ENCODE assay signal across 2 cellular contexts in the genomic region with DNA sequence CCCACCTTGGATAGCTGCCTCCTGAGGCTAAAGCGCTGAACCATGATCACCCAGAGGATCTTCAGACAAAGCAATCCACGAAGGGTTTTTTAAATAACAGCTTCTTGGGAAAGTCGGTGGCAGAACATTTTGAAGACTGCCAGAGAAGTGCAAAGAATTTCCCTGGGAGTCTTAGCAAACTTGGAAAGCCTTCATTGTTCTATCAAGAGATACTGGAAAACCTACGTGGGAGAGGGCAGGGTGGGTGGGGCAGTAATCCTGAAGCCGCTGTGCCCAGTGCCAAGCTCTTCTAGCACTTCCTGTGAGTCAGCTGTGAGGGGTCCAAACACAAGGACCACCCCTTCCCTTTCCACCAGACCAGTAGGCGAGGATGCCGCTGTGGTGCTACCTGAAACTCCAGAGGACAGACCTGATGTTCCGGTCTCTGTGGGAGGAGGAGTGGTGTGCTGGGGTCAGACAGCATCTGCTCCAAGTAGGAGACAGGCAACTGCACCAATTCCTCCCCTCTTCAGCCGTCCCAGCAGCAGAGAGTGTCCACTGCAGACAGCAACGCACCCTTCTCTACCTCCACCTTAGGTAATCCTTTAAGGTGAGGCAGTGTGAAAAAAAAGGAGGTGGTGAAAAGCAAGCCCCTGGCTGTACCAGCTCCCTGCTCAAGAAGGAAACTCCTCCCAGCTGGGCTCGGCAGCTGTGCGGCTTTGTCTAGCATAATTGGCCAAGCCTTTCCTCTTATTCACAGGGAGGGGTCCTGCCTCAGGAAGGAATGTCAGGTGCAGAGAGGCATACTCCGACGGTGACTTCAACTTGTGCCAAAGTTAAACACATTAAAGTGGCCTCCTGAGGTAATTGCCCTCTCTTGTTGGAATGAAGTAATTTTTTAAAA.
TF ChIP-seq lines count a peak whose summit lies in the region.

No MANE protein-coding gene starts in this region.

TF ChIP-seq in IMR-90, 13 proteins besides CTCF, POLR2A, EP300 and RAD21:
- TF ChIP-seq MXI1 (IDR thresholded peaks at IDR 0.05; ENCODE audit: borderline replicate concordance, low read depth, low read length) (no peak), RCOR1 (IDR thresholded peaks at IDR 0.05; ENCODE audit: insufficient replicate concordance, low read length) (no peak), CEBPB (IDR thresholded peaks at IDR 0.05; ENCODE audit: low read depth, low read length) (no peak), MAFK (IDR thresholded peaks at IDR 0.05; ENCODE audit: low read depth, low read length) (no peak), MAZ (IDR thresholded peaks at IDR 0.05; ENCODE audit: borderline replicate concordance, low read depth, low read length) (no peak), RFX5 (IDR thresholded peaks at IDR 0.05; ENCODE audit: low read depth, low read length) (no peak), BHLHE40 (IDR thresholded peaks at IDR 0.05; ENCODE audit: low read depth, low read length) (no peak), SMC3 (IDR thresholded peaks at IDR 0.05; ENCODE audit: low read depth, low read length) (no peak), FOS (IDR thresholded peaks at IDR 0.05; ENCODE audit: low read depth, low read length) (no peak), NFE2L2 (IDR thresholded peaks at IDR 0.05; ENCODE audit: low read depth, low read length) (no peak), CHD1 (IDR thresholded peaks at IDR 0.05; ENCODE audit: low read depth, low read length) (no peak)
- TF ChIP-seq, protein P1, sequence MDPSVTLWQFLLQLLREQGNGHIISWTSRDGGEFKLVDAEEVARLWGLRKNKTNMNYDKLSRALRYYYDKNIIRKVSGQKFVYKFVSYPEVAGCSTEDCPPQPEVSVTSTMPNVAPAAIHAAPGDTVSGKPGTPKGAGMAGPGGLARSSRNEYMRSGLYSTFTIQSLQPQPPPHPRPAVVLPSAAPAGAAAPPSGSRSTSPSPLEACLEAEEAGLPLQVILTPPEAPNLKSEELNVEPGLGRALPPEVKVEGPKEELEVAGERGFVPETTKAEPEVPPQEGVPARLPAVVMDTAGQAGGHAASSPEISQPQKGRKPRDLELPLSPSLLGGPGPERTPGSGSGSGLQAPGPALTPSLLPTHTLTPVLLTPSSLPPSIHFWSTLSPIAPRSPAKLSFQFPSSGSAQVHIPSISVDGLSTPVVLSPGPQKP (IDR thresholded peaks at IDR 0.05; ENCODE audit: borderline replicate concordance, low read depth, low read length), result no peak
- TF ChIP-seq, protein P2, sequence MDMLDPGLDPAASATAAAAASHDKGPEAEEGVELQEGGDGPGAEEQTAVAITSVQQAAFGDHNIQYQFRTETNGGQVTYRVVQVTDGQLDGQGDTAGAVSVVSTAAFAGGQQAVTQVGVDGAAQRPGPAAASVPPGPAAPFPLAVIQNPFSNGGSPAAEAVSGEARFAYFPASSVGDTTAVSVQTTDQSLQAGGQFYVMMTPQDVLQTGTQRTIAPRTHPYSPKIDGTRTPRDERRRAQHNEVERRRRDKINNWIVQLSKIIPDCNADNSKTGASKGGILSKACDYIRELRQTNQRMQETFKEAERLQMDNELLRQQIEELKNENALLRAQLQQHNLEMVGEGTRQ (IDR thresholded peaks at IDR 0.05; ENCODE audit: low read depth, low read length), result no peak

TF ChIP-seq in neural cell, 6 proteins besides CTCF, POLR2A, EP300 and RAD21:
- TF ChIP-seq, protein P3, sequence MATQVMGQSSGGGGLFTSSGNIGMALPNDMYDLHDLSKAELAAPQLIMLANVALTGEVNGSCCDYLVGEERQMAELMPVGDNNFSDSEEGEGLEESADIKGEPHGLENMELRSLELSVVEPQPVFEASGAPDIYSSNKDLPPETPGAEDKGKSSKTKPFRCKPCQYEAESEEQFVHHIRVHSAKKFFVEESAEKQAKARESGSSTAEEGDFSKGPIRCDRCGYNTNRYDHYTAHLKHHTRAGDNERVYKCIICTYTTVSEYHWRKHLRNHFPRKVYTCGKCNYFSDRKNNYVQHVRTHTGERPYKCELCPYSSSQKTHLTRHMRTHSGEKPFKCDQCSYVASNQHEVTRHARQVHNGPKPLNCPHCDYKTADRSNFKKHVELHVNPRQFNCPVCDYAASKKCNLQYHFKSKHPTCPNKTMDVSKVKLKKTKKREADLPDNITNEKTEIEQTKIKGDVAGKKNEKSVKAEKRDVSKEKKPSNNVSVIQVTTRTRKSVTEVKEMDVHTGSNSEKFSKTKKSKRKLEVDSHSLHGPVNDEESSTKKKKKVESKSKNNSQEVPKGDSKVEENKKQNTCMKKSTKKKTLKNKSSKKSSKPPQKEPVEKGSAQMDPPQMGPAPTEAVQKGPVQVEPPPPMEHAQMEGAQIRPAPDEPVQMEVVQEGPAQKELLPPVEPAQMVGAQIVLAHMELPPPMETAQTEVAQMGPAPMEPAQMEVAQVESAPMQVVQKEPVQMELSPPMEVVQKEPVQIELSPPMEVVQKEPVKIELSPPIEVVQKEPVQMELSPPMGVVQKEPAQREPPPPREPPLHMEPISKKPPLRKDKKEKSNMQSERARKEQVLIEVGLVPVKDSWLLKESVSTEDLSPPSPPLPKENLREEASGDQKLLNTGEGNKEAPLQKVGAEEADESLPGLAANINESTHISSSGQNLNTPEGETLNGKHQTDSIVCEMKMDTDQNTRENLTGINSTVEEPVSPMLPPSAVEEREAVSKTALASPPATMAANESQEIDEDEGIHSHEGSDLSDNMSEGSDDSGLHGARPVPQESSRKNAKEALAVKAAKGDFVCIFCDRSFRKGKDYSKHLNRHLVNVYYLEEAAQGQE (IDR thresholded peaks at IDR 0.05; ENCODE audit: borderline replicate concordance), result peak; percentile 21
- peak; percentile 28 for TF ChIP-seq POLR2AphosphoS5 (IDR thresholded peaks at IDR 0.05)
- no peak for TF ChIP-seq EZH2 (IDR thresholded peaks at IDR 0.05; ENCODE audit: borderline replicate concordance, insufficient read depth, low read length, poor library complexity, severe bottlenecking)
- no peak for TF ChIP-seq TAF1 (IDR thresholded peaks at IDR 0.05; ENCODE audit: low read depth)
- TF ChIP-seq MXI1 (conservative IDR thresholded peaks at IDR 0.05; ENCODE audit: poor library complexity, severe bottlenecking), result peak; percentile 14
TF ChIP-seq in neural cell: peak in this region for 3.
